In genomic region chr20:20443509-20443908, GRCh38 we compare ENCODE assay signal across 26 cellular contexts.
DNase-seq lines count a peak whose midpoint lies in the region; ATAC-seq, FAIRE-seq and TF ChIP-seq lines count a peak whose summit lies in the region.
"Had no signal": no experiment of that assay in that cellular context is flagged by ENCODE, and none has a peak within 500 bp of the region (broad histone marks: within the 10 kb centered on the region; RNA-seq: fewer than 3 reads in every experiment).

No MANE protein-coding gene starts in this region.

- no peak for DNase-seq in GM12891 (ENCODE audit: insufficient read length, low spot score)
- peak; percentile 26 for DNase-seq in RPMI7951 (ENCODE audit: low read depth)
- no peak for DNase-seq in naive thymus-derived CD4-positive, alpha-beta T cell
- DNase-seq in GM19238 (ENCODE audit: insufficient read length, low spot score): no peak
- DNase-seq in CD8-positive, alpha-beta memory T cell: no peak
- DNase-seq: ACHN; CD4-positive, alpha-beta memory T cell; DMS79; Karpas-422; MG63; NCI-H1092 treated with DMSO at 0.1 percent for 48 hours; NCI-H146; NCI-H2029 treated with DMSO at 0.1 percent for 48 hours; NCI-H774; PC-3; SIG-M5; T-helper 1 cell; T-helper 9 cell had no signal

- H3K27ac Mint-ChIP-seq in naive thymus-derived CD4-positive, alpha-beta T cell: peak overlapping the region in 1 of 9 donors; percentile 75
- H3K27ac Mint-ChIP-seq in CD8-positive, alpha-beta memory T cell: peak overlapping the region in 1 of 8 donors; percentile 38
- H3K27ac Mint-ChIP-seq: CD4-positive, alpha-beta memory T cell had no signal

- peaks cover 0 to 6% (median 0%) of the 10 kb centered on the region in 7 donors for H3K4me1 Mint-ChIP-seq in naive thymus-derived CD4-positive, alpha-beta T cell
- peaks cover 0 to 1% (median 0%) of the 10 kb centered on the region in 3 donors for H3K4me1 Mint-ChIP-seq in CD8-positive, alpha-beta memory T cell
- H3K4me1 Mint-ChIP-seq: CD4-positive, alpha-beta memory T cell had no signal

- no peak overlapping the region for H3K27ac ChIP-seq in BLaER1
- H3K27ac ChIP-seq in naive thymus-derived CD4-positive, alpha-beta T cell (ENCODE audit: low read depth, low read length): no peak overlapping the region
- no peak overlapping the region for H3K27ac ChIP-seq in CD8-positive, alpha-beta memory T cell (ENCODE audit: low read depth, low read length)
- H3K27ac ChIP-seq: RWPE1 had no signal

- ATAC-seq in naive thymus-derived CD4-positive, alpha-beta T cell: peak; percentile 41
- no peak for ATAC-seq in HG02642 (IDR thresholded peaks at IDR 0.05; ENCODE audit: poor library complexity, unreplicated experiment)
- no peak for ATAC-seq in GM19351 (IDR thresholded peaks at IDR 0.05; ENCODE audit: unreplicated experiment)
- ATAC-seq: PC-3, SK-N-SH treated with all-trans-retinoic acid at 6 μM for 48 hours had no signal

- H3K4me1 ChIP-seq in BLaER1: peaks cover 15% of the 10 kb centered on the region
- no peaks in the 10 kb centered on the region for H3K4me1 ChIP-seq in naive thymus-derived CD4-positive, alpha-beta T cell (ENCODE audit: control insufficient read depth in 2 of 2, insufficient read depth in 2 of 2, low read length in 2 of 2)
- H3K4me1 ChIP-seq in CD8-positive, alpha-beta memory T cell (ENCODE audit: insufficient read depth, low read length): no peaks in the 10 kb centered on the region

- H3K4me2 ChIP-seq in BLaER1: peak overlapping the region; percentile 37

- H3K9ac ChIP-seq in BLaER1: no peak overlapping the region

- H3K4me3 Mint-ChIP-seq in naive thymus-derived CD4-positive, alpha-beta T cell: no peak overlapping the region
- H3K4me3 Mint-ChIP-seq in CD8-positive, alpha-beta memory T cell: no peak overlapping the region
- H3K4me3 Mint-ChIP-seq: CD4-positive, alpha-beta memory T cell had no signal

- no peaks in the 10 kb centered on the region for H3K9me3 ChIP-seq in BLaER1
- no peaks in the 10 kb centered on the region for H3K9me3 ChIP-seq in naive thymus-derived CD4-positive, alpha-beta T cell (ENCODE audit: control insufficient read depth in 2 of 3, low read length in 3 of 3)
- no peaks in the 10 kb centered on the region for H3K9me3 ChIP-seq in CD8-positive, alpha-beta memory T cell (ENCODE audit: low read length)
- H3K9me3 ChIP-seq: MG63 had no signal

- CTCF ChIA-PET in naive thymus-derived CD4-positive, alpha-beta T cell (lab: Charles Lee): no interaction called here
- CTCF ChIA-PET in CD8-positive, alpha-beta memory T cell (lab: Charles Lee): no interaction called here

- peak; percentile 70 for FAIRE-seq in GM12891 (lab: Jason Lieb, UNC)
- FAIRE-seq: D721Med, GM19239, H54 had no signal

- no peaks in the 10 kb centered on the region for H3K36me3 ChIP-seq in BLaER1
- H3K36me3 ChIP-seq in naive thymus-derived CD4-positive, alpha-beta T cell (ENCODE audit: control insufficient read depth in 2 of 3, insufficient read depth in 3 of 3, low read length in 3 of 3): no peaks in the 10 kb centered on the region
- no peaks in the 10 kb centered on the region for H3K36me3 ChIP-seq in CD8-positive, alpha-beta memory T cell (ENCODE audit: insufficient read depth, low read length)
- H3K36me3 ChIP-seq: MG63 had no signal

- no peaks in the 10 kb centered on the region for H3K27me3 Mint-ChIP-seq in naive thymus-derived CD4-positive, alpha-beta T cell
- no peaks in the 10 kb centered on the region for H3K27me3 Mint-ChIP-seq in CD8-positive, alpha-beta memory T cell
- H3K27me3 Mint-ChIP-seq: CD4-positive, alpha-beta memory T cell had no signal

- TF ChIP-seq POLR2A in GM12891 (IDR thresholded peaks at IDR 0.05; ENCODE audit: low read depth, low read length): no peak

- intact Hi-C loops in naive thymus-derived CD4-positive, alpha-beta T cell (cut with micrococcal nuclease): no loop called here

- H3K4me3 ChIP-seq in BLaER1: no peak overlapping the region
- no peak overlapping the region for H3K4me3 ChIP-seq in naive thymus-derived CD4-positive, alpha-beta T cell (ENCODE audit: low read length)
- H3K4me3 ChIP-seq in CD8-positive, alpha-beta memory T cell (ENCODE audit: low read length): no peak overlapping the region
- H3K4me3 ChIP-seq: MG63 had no signal

- no peaks in the 10 kb centered on the region for H3K27me3 ChIP-seq in BLaER1
- no peaks in the 10 kb centered on the region for H3K27me3 ChIP-seq in naive thymus-derived CD4-positive, alpha-beta T cell (ENCODE audit: control insufficient read depth in 2 of 2, insufficient read depth in 2 of 2, low read length in 2 of 2)
- no peaks in the 10 kb centered on the region for H3K27me3 ChIP-seq in CD8-positive, alpha-beta memory T cell (ENCODE audit: insufficient read depth, low read length, poor library complexity, severe bottlenecking)
- H3K27me3 ChIP-seq: MG63 had no signal

- POLR2A ChIA-PET in naive thymus-derived CD4-positive, alpha-beta T cell (lab: Charles Lee): no interaction called here
- POLR2A ChIA-PET in CD8-positive, alpha-beta memory T cell (lab: Charles Lee): no interaction called here

- no peaks in the 10 kb centered on the region for H3K9me3 Mint-ChIP-seq in naive thymus-derived CD4-positive, alpha-beta T cell
- no peaks in the 10 kb centered on the region for H3K9me3 Mint-ChIP-seq in CD8-positive, alpha-beta memory T cell
- H3K9me3 Mint-ChIP-seq: CD4-positive, alpha-beta memory T cell had no signal

- H3K36me3 Mint-ChIP-seq in naive thymus-derived CD4-positive, alpha-beta T cell: peaks cover 0 to 50% (median 15%) of the 10 kb centered on the region in 5 donors
- peaks cover 6 to 31% (median 7%) of the 10 kb centered on the region in 3 donors for H3K36me3 Mint-ChIP-seq in CD8-positive, alpha-beta memory T cell

- no peaks in the 10 kb centered on the region for H4K20me1 ChIP-seq in BLaER1

TF ChIP-seq in GM12891, 5 proteins besides CTCF, POLR2A, EP300 and RAD21:
- TF ChIP-seq SPI1 (IDR thresholded peaks at IDR 0.05; ENCODE audit: low read depth, low read length) (no peak), POU2F2 (IDR thresholded peaks at IDR 0.05; ENCODE audit: low read depth, low read length) (no peak), PAX5 (IDR thresholded peaks at IDR 0.05; ENCODE audit: insufficient read depth, low read length, severe bottlenecking) (no peak), TAF1 (IDR thresholded peaks at IDR 0.05; ENCODE audit: low read depth, low read length) (no peak), POLR2AphosphoS5 (IDR thresholded peaks at IDR 0.05; ENCODE audit: low read depth, low read length) (no peak)
TF ChIP-seq in GM12891: peak in this region for 0.
